In genomic region chr16:84632862-84633261, GRCh38 we compare ENCODE assay signal across 5 cellular contexts. TPM values are rescaled to one million over a fixed set of nuclear protein-coding genes. Genes with fewer than 3 reads are reported as not detected.
DNase-seq lines count a peak whose midpoint lies in the region; ATAC-seq, FAIRE-seq and TF ChIP-seq lines count a peak whose summit lies in the region.
"Not testable (repeated sequence)": the region's sequence is repeated elsewhere in the genome, so short reads cannot be mapped to it uniquely, and the experiment has no call there.

No MANE protein-coding gene starts in this region.

- not testable (repeated sequence) for DNase-seq in adipocyte (ENCODE audit: low read depth); coronary artery (ENCODE audit: low spot score); heart left ventricle; HepG2 (ENCODE audit: low spot score)

- not testable (repeated sequence) for H2AFZ ChIP-seq in HepG2 (ENCODE audit: low read length)

- H3K36me3 ChIP-seq in BLaER1 treated with 17β-estradiol and CSF1 and Interleukin-3, amounts not matched to agents 10 nM and 100 nM; adipocyte (ENCODE audit: control insufficient read depth, insufficient read depth, low read length, severe bottlenecking); heart left ventricle; HepG2 (replicated peaks in 1 of 2; ENCODE audit: control insufficient read depth in 1 of 2, insufficient read depth in 2 of 2, low read length in 2 of 2): not testable (repeated sequence)

- H3K4me3 ChIP-seq in BLaER1 treated with 17β-estradiol and CSF1 and Interleukin-3, amounts not matched to agents 10 nM and 100 nM; coronary artery; heart left ventricle; HepG2 (replicated peaks in 1 of 3; ENCODE audit: insufficient read depth in 1 of 3, low read depth in 2 of 3, low read length in 3 of 3): not testable (repeated sequence)
- peak overlapping the region; percentile 28 for H3K4me3 ChIP-seq in adipocyte (ENCODE audit: low read length)

- peak overlapping the region in 2 of 11 experiments; percentile 55 to 65; a peak in 2 of 22 replicates for H3K9ac ChIP-seq in BLaER1 treated with 17β-estradiol and CSF1 and Interleukin-3, amounts not matched to agents 10 nM and 100 nM
- H3K9ac ChIP-seq in adipocyte (ENCODE audit: low read length); HepG2 (ENCODE audit: insufficient read depth, low read depth, low read length): not testable (repeated sequence)

- not testable (repeated sequence) for ATAC-seq in heart left ventricle, HepG2

- not testable (repeated sequence) for TF ChIP-seq CTCF in coronary artery (IDR thresholded peaks at IDR 0.05); heart left ventricle (IDR thresholded peaks at IDR 0.05); HepG2 (CRISPR knock-in tag; IDR thresholded peaks at IDR 0.05)

- intact Hi-C loops in heart left ventricle (cut with DNase I); HepG2 (cut with micrococcal nuclease; ENCODE audit: unreplicated experiment): not testable (repeated sequence)

- in situ Hi-C loops in HepG2 (cut with HindIII; ENCODE audit: extremely low pct_ligation_motif_present, low pct_unique_long_range_greater_than_20kb) = not testable (repeated sequence)

- H3K27ac ChIP-seq in BLaER1 treated with 17β-estradiol and CSF1 and Interleukin-3, amounts not matched to agents 10 nM and 100 nM = peak overlapping the region in 7 of 11 experiments; percentile 42 to 81 (median 73); a peak in 10 of 22 replicates
- H3K27ac ChIP-seq in coronary artery = peak overlapping the region; percentile 51 to 61
- H3K27ac ChIP-seq in heart left ventricle = peak overlapping the region in 7 of 12 donors; percentile 1 to 60 (median 40)
- not testable (repeated sequence) for H3K27ac ChIP-seq in HepG2 (ENCODE audit: extremely low read length, insufficient read depth, low read length)

- not testable (repeated sequence) for BruUV-seq in HepG2 (replicated peaks; lab: Mats Ljungman, UMichigan)

- WGBS in heart left ventricle, 4 donors = 89 to 93% (median 93%) methylated on average over 7 of the region's 7 CpGs
- 56% methylated on average over 7 of the region's 7 CpGs for WGBS in HepG2 (ENCODE audit: low lambda C conversion rate)

- TF ChIP-seq RAD21 in HepG2 (CRISPR knock-in tag; IDR thresholded peaks at IDR 0.05) = not testable (repeated sequence)

- H3K4me1 ChIP-seq in BLaER1 treated with 17β-estradiol and CSF1 and Interleukin-3, amounts not matched to agents 10 nM and 100 nM = peaks cover 46 to 71% (median 58%) of the 10 kb centered on the region in 10 experiments
- H3K4me1 ChIP-seq in adipocyte (ENCODE audit: control insufficient read depth, insufficient read depth, low read length) (peaks cover 20% of the 10 kb centered on the region), heart left ventricle (peaks cover 0 to 25% (median 11%) of the 10 kb centered on the region in 12 donors), HepG2 (ENCODE audit: insufficient read depth, low read length) (peaks cover 42% of the 10 kb centered on the region)

- not testable (repeated sequence) for TF ChIP-seq POLR2A in heart left ventricle (IDR thresholded peaks at IDR 0.05); HepG2 (IDR thresholded peaks at IDR 0.05; ENCODE audit: insufficient read depth in 1 of 2, low read depth in 2 of 2, low read length in 2 of 2)

- CTCF ChIA-PET in HepG2 (lab: Yijun Ruan, JAX; ENCODE audit: low intra/inter-chr PET ratio, low total read pairs) = not testable (repeated sequence)

- TF ChIP-seq EP300 in HepG2 (IDR thresholded peaks at IDR 0.05; ENCODE audit: low read depth in 2 of 2, low read length in 2 of 2); HepG2 (CRISPR knock-in tag; IDR thresholded peaks at IDR 0.05; ENCODE audit: borderline replicate concordance): not testable (repeated sequence)

- not testable (repeated sequence) for H3K79me2 ChIP-seq in HepG2 (ENCODE audit: insufficient read depth, low read length)

- not testable (repeated sequence) for H3K27me3 ChIP-seq in BLaER1 treated with 17β-estradiol and CSF1 and Interleukin-3, amounts not matched to agents 10 nM and 100 nM; adipocyte (replicated peaks; ENCODE audit: control insufficient read depth, insufficient read depth, low read length); heart left ventricle
- H3K27me3 ChIP-seq in HepG2 (ENCODE audit: control insufficient read depth in 1 of 2, insufficient read depth in 2 of 2, low read length in 2 of 2) = peaks cover 1 to 25% of the 10 kb centered on the region in 2 experiments; a peak in 3 of 5 replicates

- H3K4me2 ChIP-seq in BLaER1 treated with 17β-estradiol and CSF1 and Interleukin-3, amounts not matched to agents 10 nM and 100 nM = peak overlapping the region in 9 of 11 experiments; percentile 66 to 95 (median 83); a peak in 17 of 22 replicates
- not testable (repeated sequence) for H3K4me2 ChIP-seq in HepG2 (ENCODE audit: low read depth, low read length)

- POLR2A ChIA-PET in HepG2 (lab: Yijun Ruan, JAX) = not testable (repeated sequence)

- not testable (repeated sequence) for H3K9me3 ChIP-seq in BLaER1 treated with 17β-estradiol and CSF1 and Interleukin-3, amounts not matched to agents 10 nM and 100 nM (replicated peaks in 1 of 11); adipocyte (ENCODE audit: control insufficient read depth, low read length); heart left ventricle; HepG2 (ENCODE audit: low read length)

- not testable (repeated sequence) for H4K20me1 ChIP-seq in BLaER1 treated with 17β-estradiol and CSF1 and Interleukin-3, amounts not matched to agents 10 nM and 100 nM; HepG2 (ENCODE audit: insufficient read depth, low read length)

- FAIRE-seq in HepG2 (lab: Jason Lieb, UNC) = not testable (repeated sequence)

RNA-seq across cellular contexts. Expression of gene COTL1, which starts 15.0 kb away (rescaled TPM):
- total RNA-seq in heart left ventricle = 100 to 1,000 TPM in 1 of 9 donors, 10 to 100 TPM in 5, 1 to 10 TPM in 3; 6.8 to 120 (median 11.0) TPM
- polyA plus RNA-seq in heart left ventricle = 10 to 100 TPM in 1 of 2 donors, 1 to 10 TPM in 1; 5.2 to 23.8 TPM
- 8.6 and 8.7 TPM in 2 replicates for total RNA-seq in HepG2 (2016; rRNA removed; fragmentation: Illumina TruSeq; extraction: Trizol)
- total RNA-seq in HepG2 (2016; cell fraction: cytosol; rRNA removed; fragmentation: Illumina TruSeq; extraction: Trizol; ENCODE audit: low read depth) = 5.8 and 8.7 TPM in 2 replicates
- total RNA-seq in HepG2 (2016; cell fraction: insoluble cytoplasmic fraction; rRNA removed; fragmentation: Illumina TruSeq; extraction: Trizol) = 7.3 and 9.2 TPM in 2 replicates
- total RNA-seq in HepG2 (2016; cell fraction: membrane; rRNA removed; fragmentation: Illumina TruSeq; extraction: Trizol) = 14.0 and 18.2 TPM in 2 replicates
- 3.7 and 4.3 TPM in 2 replicates for total RNA-seq in HepG2 (2016; cell fraction: nucleus; rRNA removed; fragmentation: Illumina TruSeq; extraction: Trizol)
- 9.7 and 16.9 TPM in 2 replicates for polyA plus RNA-seq in HepG2 (2011; rRNA removed)
- 8.5 and 16.0 TPM in 2 replicates for polyA plus RNA-seq in HepG2 (2011; cell fraction: cytosol; rRNA removed)
- polyA plus RNA-seq in HepG2 (2011; cell fraction: nucleus; rRNA removed) = 5.1 and 7.3 TPM in 2 replicates
- 8.5 and 17.2 TPM in 2 replicates for polyA plus RNA-seq in HepG2 (2012)
- 15.3 and 18.5 TPM in 2 replicates for polyA plus RNA-seq in HepG2 (2016; cell fraction: cytosol; fragmentation: Illumina TruSeq; extraction: Trizol; ENCODE audit: low read depth)
- 17.5 and 21.2 TPM in 2 replicates for polyA plus RNA-seq in HepG2 (2016; cell fraction: insoluble cytoplasmic fraction; fragmentation: Illumina TruSeq; extraction: Trizol; ENCODE audit: low read depth)
- 23.1 and 28.6 TPM in 2 replicates for polyA plus RNA-seq in HepG2 (2016; cell fraction: membrane; fragmentation: Illumina TruSeq; extraction: Trizol; ENCODE audit: low read depth)
- polyA plus RNA-seq in HepG2 (2016; cell fraction: nucleus; fragmentation: Illumina TruSeq; extraction: Trizol; ENCODE audit: insufficient read depth, low read depth) = 10.8 and 11.4 TPM in 2 replicates
- 13.8 and 51.4 TPM in 2 replicates for polyA minus RNA-seq in HepG2 (2011; rRNA and poly(A)+ RNA removed; ENCODE audit: low replicate concordance)
- polyA minus RNA-seq in HepG2 (2011; cell fraction: cytosol; rRNA and poly(A)+ RNA removed) = 3.7 and 9.1 TPM in 2 replicates
- 3.7 and 4.8 TPM in 2 replicates for polyA minus RNA-seq in HepG2 (2011; cell fraction: nucleus; rRNA and poly(A)+ RNA removed)

RNA-seq across cellular contexts. Expression of gene KLHL36, which starts 15.4 kb away (rescaled TPM):
- total RNA-seq in heart left ventricle (10 to 100 TPM; 44.0 to 93.0 (median 62.0) TPM), HepG2 (2016; rRNA removed; fragmentation: Illumina TruSeq; extraction: Trizol) (23.6 and 24.3 TPM in 2 replicates)
- polyA plus RNA-seq in heart left ventricle (10 to 100 TPM; 19.2 to 39.2 TPM), HepG2 (2011; rRNA removed) (26.0 and 34.9 TPM in 2 replicates)
- total RNA-seq in HepG2 (2016; cell fraction: cytosol; rRNA removed; fragmentation: Illumina TruSeq; extraction: Trizol; ENCODE audit: low read depth) = 5.2 and 5.7 TPM in 2 replicates
- 19.7 and 25.5 TPM in 2 replicates for total RNA-seq in HepG2 (2016; cell fraction: insoluble cytoplasmic fraction; rRNA removed; fragmentation: Illumina TruSeq; extraction: Trizol)
- 13.6 and 13.8 TPM in 2 replicates for total RNA-seq in HepG2 (2016; cell fraction: membrane; rRNA removed; fragmentation: Illumina TruSeq; extraction: Trizol)
- 19.3 and 23.7 TPM in 2 replicates for total RNA-seq in HepG2 (2016; cell fraction: nucleus; rRNA removed; fragmentation: Illumina TruSeq; extraction: Trizol)
- 19.5 and 24.5 TPM in 2 replicates for polyA plus RNA-seq in HepG2 (2011; cell fraction: cytosol; rRNA removed)
- polyA plus RNA-seq in HepG2 (2011; cell fraction: nucleus; rRNA removed) = 101 and 113 TPM in 2 replicates
- 13.5 and 16.7 TPM in 2 replicates for polyA plus RNA-seq in HepG2 (2012)
- 3.3 and 4.5 TPM in 2 replicates for polyA plus RNA-seq in HepG2 (2016; cell fraction: cytosol; fragmentation: Illumina TruSeq; extraction: Trizol; ENCODE audit: low read depth)
- 12.0 and 13.5 TPM in 2 replicates for polyA plus RNA-seq in HepG2 (2016; cell fraction: insoluble cytoplasmic fraction; fragmentation: Illumina TruSeq; extraction: Trizol; ENCODE audit: low read depth)
- 5.3 and 6.0 TPM in 2 replicates for polyA plus RNA-seq in HepG2 (2016; cell fraction: membrane; fragmentation: Illumina TruSeq; extraction: Trizol; ENCODE audit: low read depth)
- polyA plus RNA-seq in HepG2 (2016; cell fraction: nucleus; fragmentation: Illumina TruSeq; extraction: Trizol; ENCODE audit: insufficient read depth, low read depth) = 30.5 and 31.5 TPM in 2 replicates
- polyA minus RNA-seq in HepG2 (2011; rRNA and poly(A)+ RNA removed; ENCODE audit: low replicate concordance) = 18.8 and 92.4 TPM in 2 replicates
- 32.9 and 39.6 TPM in 2 replicates for polyA minus RNA-seq in HepG2 (2011; cell fraction: cytosol; rRNA and poly(A)+ RNA removed)
- polyA minus RNA-seq in HepG2 (2011; cell fraction: nucleus; rRNA and poly(A)+ RNA removed) = 40.4 and 48.1 TPM in 2 replicates
